Comparison of ENCODE assay signal across 15 cellular contexts in the genomic region with DNA sequence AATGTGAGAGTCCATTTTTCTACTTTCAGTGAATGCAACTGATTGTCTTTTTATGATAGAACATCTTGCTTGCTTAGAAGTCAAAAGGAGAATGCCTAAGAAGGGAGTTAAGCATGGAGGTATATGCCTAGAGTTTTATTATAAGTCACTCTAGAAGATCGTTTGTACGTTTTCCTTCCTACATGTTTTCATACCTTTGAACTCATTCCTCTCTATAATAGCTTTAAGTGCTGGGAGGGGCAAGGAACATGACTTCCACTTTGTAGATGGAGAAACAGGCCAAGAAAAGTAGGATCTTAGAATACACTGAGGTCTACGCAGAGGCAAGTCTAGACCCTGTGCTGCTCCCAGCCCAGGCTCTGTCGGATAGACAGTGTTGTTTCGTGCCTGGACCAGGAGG.
A peak's percentile ranks its signal among the peaks of the same experiment; 100 is the strongest.
DNase-seq lines count a peak whose midpoint lies in the region; ATAC-seq and TF ChIP-seq lines count a peak whose summit lies in the region.
"Had no signal": no experiment of that assay in that cellular context is flagged by ENCODE, and none has a peak within 500 bp of the region (broad histone marks: within the 10 kb centered on the region; RNA-seq: fewer than 3 reads in every experiment).

No MANE protein-coding gene starts in this region.

- H3K36me3 ChIP-seq in Loucy (ENCODE audit: insufficient read depth, low read length) (no peaks in the 10 kb centered on the region), esophagus squamous epithelium (peaks cover 0 to 14% (median 0%) of the 10 kb centered on the region in 3 donors), prostate gland (no peaks in the 10 kb centered on the region)

- BruUV-seq in Calu3 (replicated peaks; lab: Mats Ljungman, UMichigan), result no TSS peak

- H3K9me2 ChIP-seq in Loucy (replicated peaks; ENCODE audit: low read depth, low read length), result no peaks in the 10 kb centered on the region

- peaks cover 100% of the 10 kb centered on the region for H3K27me3 Mint-ChIP-seq in Calu3 (ENCODE audit: unreplicated experiment)

- CTCF ChIA-PET in Calu3 (lab: Charles Lee), result interaction anchor here (0.6 kb wide), 1 partner anchor 251 kb away, joined by 5 read pairs; no protein-coding TSS in a partner anchor

- no peaks in the 10 kb centered on the region for H4K20me1 ChIP-seq in Loucy (ENCODE audit: insufficient read depth, low read length, poor library complexity, severe bottlenecking)

- H3K4me1 ChIP-seq in Loucy (ENCODE audit: insufficient read depth, low read length, poor library complexity, severe bottlenecking), result peaks cover 67% of the 10 kb centered on the region
- H3K4me1 ChIP-seq in esophagus squamous epithelium, result peaks cover 30 to 100% (median 84%) of the 10 kb centered on the region in 3 donors
- H3K4me1 ChIP-seq in prostate gland (replicated peaks), result peaks cover 44% of the 10 kb centered on the region

- H3K9me3 ChIP-seq in Loucy (ENCODE audit: insufficient read depth, low read depth, low read length), result no peaks in the 10 kb centered on the region
- no peaks in the 10 kb centered on the region for H3K9me3 ChIP-seq in esophagus squamous epithelium
- no peaks in the 10 kb centered on the region for H3K9me3 ChIP-seq in prostate gland

- TF ChIP-seq POLR2A in esophagus squamous epithelium (IDR thresholded peaks at IDR 0.05), result no peak
- no peak for TF ChIP-seq POLR2A in prostate gland (IDR thresholded peaks at IDR 0.05)

- H3K27ac Mint-ChIP-seq in Calu3 (ENCODE audit: unreplicated experiment), result no peak overlapping the region
- H3K27ac Mint-ChIP-seq: B cell, endodermal cell had no signal

- TF ChIP-seq CTCF in 22Rv1 (IDR thresholded peaks at IDR 0.05) (no peak), Loucy (conservative IDR thresholded peaks at IDR 0.05; ENCODE audit: low read length) (no peak), esophagus squamous epithelium (IDR thresholded peaks at IDR 0.05) (no peak), prostate gland (IDR thresholded peaks at IDR 0.05) (no peak), Calu3 (IDR thresholded peaks at IDR 0.05; ENCODE audit: unreplicated experiment) (no peak)

- H2AFZ ChIP-seq in Loucy (ENCODE audit: low read length), result no peak overlapping the region

- H3K4me2 ChIP-seq in Loucy (ENCODE audit: low read depth, low read length, poor library complexity, severe bottlenecking), result peak overlapping the region; percentile 75

- H3K36me3 Mint-ChIP-seq in Calu3 (ENCODE audit: insufficient read depth, unreplicated experiment), result no peaks in the 10 kb centered on the region

- no peaks in the 10 kb centered on the region for H3K4me1 Mint-ChIP-seq in Calu3 (ENCODE audit: low read depth, unreplicated experiment)
- H3K4me1 Mint-ChIP-seq: endodermal cell had no signal

- H3F3A ChIP-seq in Loucy (ENCODE audit: low read depth), result peaks cover 14% of the 10 kb centered on the region

- no peaks in the 10 kb centered on the region for H3K9me3 Mint-ChIP-seq in Calu3 (ENCODE audit: low read depth, unreplicated experiment)
- H3K9me3 Mint-ChIP-seq: endodermal cell had no signal

- H3K4me3 ChIP-seq in Loucy (ENCODE audit: low read length, poor library complexity, severe bottlenecking), result no peak overlapping the region
- no peak overlapping the region for H3K4me3 ChIP-seq in esophagus squamous epithelium
- H3K4me3 ChIP-seq in prostate gland, result no peak overlapping the region

- no peak for ATAC-seq in GM21737 (IDR thresholded peaks at IDR 0.05; ENCODE audit: unreplicated experiment)
- ATAC-seq: Panc1 had no signal

- DNase-seq in esophagus squamous epithelium (lab: John Stamatoyannopoulos, UW) (no peak), prostate gland (ENCODE audit: low spot score) (no peak), NCI-H187 treated with DMSO at 0.1 percent for 48 hours (lab: John Stamatoyannopoulos, UW) (no peak), MV-4-11 (lab: John Stamatoyannopoulos, UW) (no peak), Calu3 (no peak)
- DNase-seq: endodermal cell, H7, kidney glomerular epithelial cell, NCI-H226, T1000 had no signal

- intact Hi-C loops in esophagus squamous epithelium (cut with DNase I) (no loop called here), prostate gland (cut with DNase I) (no loop called here), Calu3 (cut with micrococcal nuclease; ENCODE audit: unreplicated experiment) (no loop called here)

- peaks cover 11% of the 10 kb centered on the region for H3K27me3 ChIP-seq in Loucy (ENCODE audit: insufficient read depth, low read length, poor library complexity, severe bottlenecking)
- H3K27me3 ChIP-seq in esophagus squamous epithelium, result peaks cover 0 to 43% (median 0%) of the 10 kb centered on the region in 4 donors
- H3K27me3 ChIP-seq in prostate gland (replicated peaks; ENCODE audit: insufficient read depth), result no peaks in the 10 kb centered on the region

- H3K4me3 Mint-ChIP-seq in Calu3 (ENCODE audit: low read depth, unreplicated experiment), result no peak overlapping the region
- H3K4me3 Mint-ChIP-seq: B cell, endodermal cell had no signal

- H3K9ac ChIP-seq in Loucy (ENCODE audit: low read depth, low read length, poor library complexity, severe bottlenecking), result peak overlapping the region; percentile 61

- WGBS in esophagus squamous epithelium, 2 donors, result 86 to 91% methylated on average over 5 of the region's 5 CpGs
- 86% methylated on average over 5 of the region's 5 CpGs for WGBS in prostate gland

- peak overlapping the region; percentile 98 for H3K27ac ChIP-seq in 22Rv1
- H3K27ac ChIP-seq in esophagus squamous epithelium, result peak overlapping the region; percentile 68 to 99 (median 96)
- H3K27ac ChIP-seq in prostate gland, result peak overlapping the region; percentile 99

- no peaks in the 10 kb centered on the region for H3K79me2 ChIP-seq in Loucy (ENCODE audit: insufficient read depth, low read length)
